9 cellular contexts compared by ENCODE assay signal in genomic region chr15:40941078-40941527, GRCh38. TPM values are rescaled to one million over a fixed set of nuclear protein-coding genes. Genes with fewer than 3 reads are reported as not detected.
A peak's percentile ranks its signal among the peaks of the same experiment; 100 is the strongest.
DNase-seq lines count a peak whose midpoint lies in the region; ATAC-seq, FAIRE-seq and TF ChIP-seq lines count a peak whose summit lies in the region.
"Had no signal": no experiment of that assay in that cellular context is flagged by ENCODE, and none has a peak within 500 bp of the region (broad histone marks: within the 10 kb centered on the region; RNA-seq: fewer than 3 reads in every experiment).

No MANE protein-coding gene starts in this region.

- H3K27ac ChIP-seq in RWPE1 (peak overlapping the region; percentile 39), esophagus (ENCODE audit: low read depth in 2 of 2, low read length in 1 of 2) (peak overlapping the region; percentile 68 to 79)

- H3K4me1 ChIP-seq in esophagus (ENCODE audit: control insufficient read depth in 2 of 2, insufficient read depth in 2 of 2, low read length in 1 of 2): peaks cover 0 to 10% of the 10 kb centered on the region in 2 donors

- ATAC-seq in GM21619 (IDR thresholded peaks at IDR 0.05; ENCODE audit: unreplicated experiment): no peak

- H3K4me3 ChIP-seq in esophagus (ENCODE audit: low read depth in 1 of 2, low read length in 2 of 2) (peak overlapping the region; percentile 52 to 54), retinal pigment epithelial cell (ENCODE audit: low read length) (peak overlapping the region; percentile 45)

- peak; percentile 21 for FAIRE-seq in GM19239 (lab: Jason Lieb, UNC)
- FAIRE-seq: islet of Langerhans had no signal

- TF ChIP-seq CTCF in RWPE1 (conservative IDR thresholded peaks at IDR 0.05; ENCODE audit: low read depth) (no peak), retinal pigment epithelial cell (conservative IDR thresholded peaks at IDR 0.05; ENCODE audit: low read depth, low read length) (no peak)

- 25 to 28% methylated on average over 7 of the region's 7 CpGs for WGBS in esophagus, 2 donors

- CTCF ChIA-PET in RWPE1 (lab: Yijun Ruan, JAX): interaction anchor here (0.5 to 2.9 kb wide), 31 partner anchors 9 to 490 kb away, joined by 3 to 30 read pairs (median 4); partner anchors contain the start of genes CHAC1 and DLL4

- H3K9me3 ChIP-seq in esophagus (ENCODE audit: control insufficient read depth in 2 of 2, insufficient read depth in 1 of 2, low read depth in 1 of 2, low read length in 1 of 2): no peaks in the 10 kb centered on the region

- DNase-seq in GM19239 (ENCODE audit: insufficient read length, low spot score) (no peak), RWPE1 (ENCODE audit: low spot score) (no peak), retinal pigment epithelial cell (ENCODE audit: low read depth) (no peak), NCI-H1048 (lab: John Stamatoyannopoulos, UW) (no peak)
- DNase-seq in stimulated activated CD4-positive, alpha-beta T cell treated with anti-CD3 and anti-CD28 coated beads, Interleukin-15, amount 100 ng/mL, for 24 hours: no peak
- no peak for DNase-seq in stimulated activated CD4-positive, alpha-beta T cell treated with anti-CD3 and anti-CD28 coated beads, Interleukin-4, amount 100 ng/mL, for 4 hours

- H3K36me3 ChIP-seq in esophagus (ENCODE audit: control insufficient read depth in 2 of 2, insufficient read depth in 2 of 2, low read length in 1 of 2): peaks cover 0 to 3% of the 10 kb centered on the region in 2 donors

- POLR2A ChIA-PET in RWPE1 (lab: Yijun Ruan, JAX; ENCODE audit: low non-redundant PET): interaction anchor here (0.6 to 1.6 kb wide), 7 partner anchors 10 to 130 kb away, joined by 3 to 5 read pairs (median 4); partner anchors contain the start of gene CHAC1

- H3K27me3 ChIP-seq in esophagus (ENCODE audit: control insufficient read depth in 1 of 2, insufficient read depth in 2 of 2, low read length in 2 of 2): no peaks in the 10 kb centered on the region

RNA-seq across cellular contexts. Expression of gene DLL4, which starts 12.0 kb away (rescaled TPM):
- 1 to 10 TPM; 1.8 to 1.9 TPM for polyA plus RNA-seq in esophagus

RNA-seq across cellular contexts. Expression of gene CHAC1, which starts 12.2 kb away (rescaled TPM):
- polyA plus RNA-seq in esophagus: 10 to 100 TPM; 21.1 to 70.9 TPM

RNA-seq across cellular contexts. Expression of gene VPS18, which starts 46.9 kb away (rescaled TPM):
- polyA plus RNA-seq in esophagus: 1 to 10 TPM; 6.8 to 7.6 TPM
